Comparison of ENCODE assay signal across 8 cellular contexts in genomic region chr1:160997323-160998038, GRCh38. TPM values are rescaled to one million over a fixed set of nuclear protein-coding genes. Genes with fewer than 3 reads are reported as not detected.
A peak's percentile ranks its signal among the peaks of the same experiment; 100 is the strongest.
DNase-seq lines count a peak whose midpoint lies in the region; ATAC-seq lines count a peak whose summit lies in the region.

No MANE protein-coding gene starts in this region.

- H3K79me2 ChIP-seq in trophoblast cell (ENCODE audit: control insufficient read depth, insufficient read depth, low read length, poor library complexity), result no peaks in the 10 kb centered on the region

- no peaks in the 10 kb centered on the region for H3K36me3 Mint-ChIP-seq in activated naive CD8-positive, alpha-beta T cell

- DNase-seq in CD1c-positive myeloid dendritic cell (ENCODE audit: extremely low spot score) (peak; percentile 62), H4 (ENCODE audit: low spot score) (peak; percentile 71), RPMI8226 (peak; percentile 64), glomerular visceral epithelial cell (ENCODE audit: extremely low spot score) (peak; percentile 38), trophoblast cell (peak; percentile 69), NCI-H1436 (lab: John Stamatoyannopoulos, UW) (no peak)

- H3K14ac ChIP-seq in trophoblast cell (ENCODE audit: low read length), result no peak overlapping the region

- H2AK5ac ChIP-seq in trophoblast cell (ENCODE audit: low read length), result no peak overlapping the region

- no peaks in the 10 kb centered on the region for H3K9me3 ChIP-seq in trophoblast cell (ENCODE audit: insufficient read depth, low read depth, low read length)

- no peak overlapping the region for H2BK120ac ChIP-seq in trophoblast cell (ENCODE audit: insufficient read depth, low read length, poor library complexity)

- H3K23ac ChIP-seq in trophoblast cell (ENCODE audit: low read length), result no peak overlapping the region

- H2BK5ac ChIP-seq in trophoblast cell (ENCODE audit: low read depth, low read length, poor library complexity), result no peak overlapping the region

- no peak overlapping the region for H3K4ac ChIP-seq in trophoblast cell (ENCODE audit: low read depth, low read length)

- H3K79me1 ChIP-seq in trophoblast cell (ENCODE audit: low read length), result no peaks in the 10 kb centered on the region

- no peaks in the 10 kb centered on the region for H3K27me3 ChIP-seq in trophoblast cell (ENCODE audit: insufficient read depth, low read length)

- peaks cover 5 to 7% of the 10 kb centered on the region in 2 experiments for H3K4me1 ChIP-seq in trophoblast cell (ENCODE audit: control insufficient read depth in 1 of 2, insufficient read depth in 2 of 2, low read length in 2 of 2)

- H3K18ac ChIP-seq in trophoblast cell (ENCODE audit: low read length), result no peak overlapping the region

- H3K4me3 ChIP-seq in trophoblast cell (ENCODE audit: low read depth, low read length), result no peak overlapping the region

- ATAC-seq in GM18867 (IDR thresholded peaks at IDR 0.05; ENCODE audit: unreplicated experiment), result no peak

- H2BK12ac ChIP-seq in trophoblast cell (ENCODE audit: low read length), result peak overlapping the region; percentile 10

- H2AFZ ChIP-seq in trophoblast cell (ENCODE audit: insufficient read depth, low read length, poor library complexity), result no peak overlapping the region

- no peak overlapping the region for H4K12ac ChIP-seq in trophoblast cell (ENCODE audit: low read depth, low read length)

- WGBS in trophoblast cell (ENCODE audit: extremely low coverage, insufficient coverage, insufficient read length), result no CpG with 5 or more reads among the region's 1 CpG

- H4K8ac ChIP-seq in trophoblast cell (ENCODE audit: low read depth, low read length), result no peak overlapping the region

- H3K27me3 Mint-ChIP-seq in activated naive CD8-positive, alpha-beta T cell, result no peaks in the 10 kb centered on the region

- H3K4me1 Mint-ChIP-seq in activated naive CD8-positive, alpha-beta T cell (ENCODE audit: low read depth), result peaks cover 9% of the 10 kb centered on the region

- H3K4me2 ChIP-seq in trophoblast cell (ENCODE audit: low read length), result no peak overlapping the region

- no peak overlapping the region for H4K91ac ChIP-seq in trophoblast cell (ENCODE audit: low read depth, low read length)

- peak overlapping the region; percentile 55 for H3K27ac ChIP-seq in trophoblast cell (ENCODE audit: low read depth, low read length)

- H3K9ac ChIP-seq in trophoblast cell (ENCODE audit: low read length), result no peak overlapping the region

- H3K27ac Mint-ChIP-seq in activated naive CD8-positive, alpha-beta T cell, result peak overlapping the region; percentile 75

- H3K36me3 ChIP-seq in trophoblast cell (ENCODE audit: control insufficient read depth in 1 of 2, insufficient read depth in 2 of 2, low read length in 2 of 2), result peaks cover 37 to 49% of the 10 kb centered on the region in 2 experiments

- H3K9me3 Mint-ChIP-seq in activated naive CD8-positive, alpha-beta T cell (ENCODE audit: low read depth), result no peaks in the 10 kb centered on the region

- no peak overlapping the region for H3K4me3 Mint-ChIP-seq in activated naive CD8-positive, alpha-beta T cell

RNA-seq across cellular contexts. Expression of gene F11R, which starts 23.5 kb away (rescaled TPM):
- total RNA-seq in H4 (2014; rRNA removed; shearing (Covaris generic)), result 5.2 and 6.4 TPM in 2 replicates
- polyA plus RNA-seq in trophoblast cell (2013), result 119 and 129 TPM in 2 replicates

RNA-seq across cellular contexts. Expression of gene TSTD1, which starts 41.3 kb away (rescaled TPM):
- not detected in 2 replicates for total RNA-seq in H4 (2014; rRNA removed; shearing (Covaris generic))
- polyA plus RNA-seq in trophoblast cell (2013), result 89.6 and 89.7 TPM in 2 replicates

RNA-seq across cellular contexts. Expression of gene ITLN2, which starts 42.9 kb away (rescaled TPM):
- not detected in 2 replicates for total RNA-seq in H4 (2014; rRNA removed; shearing (Covaris generic))
- polyA plus RNA-seq in trophoblast cell (2013), result 3.2 TPM in 2 replicates

RNA-seq across cellular contexts. Expression of gene USF1, which starts 48.3 kb away (rescaled TPM):
- total RNA-seq in H4 (2014; rRNA removed; shearing (Covaris generic)), result 57.7 and 60.3 TPM in 2 replicates
- 43.5 and 43.8 TPM in 2 replicates for polyA plus RNA-seq in trophoblast cell (2013)
